In genomic region chr5:57402761-57403160, GRCh38 we compare ENCODE assay signal across 28 cellular contexts.
"Had no signal": no experiment of that assay in that cellular context is flagged by ENCODE, and none has a peak within 500 bp of the region (broad histone marks: within the 10 kb centered on the region; RNA-seq: fewer than 3 reads in every experiment).

No MANE protein-coding gene starts in this region.

- H3K36me3 ChIP-seq: neutrophil, pancreas, prostate gland, right lobe of liver, spleen, suprapubic skin, tibial artery, transverse colon, upper lobe of right lung, uterus had no signal

- H3K4me2 ChIP-seq: smooth muscle cell had no signal

- H3K27ac ChIP-seq: neutrophil, pancreas, prostate gland, right lobe of liver, skin epidermis, spleen, suprapubic skin, testis, tibial artery, transverse colon, upper lobe of right lung, uterus had no signal

- H3K4me3 ChIP-seq: pancreas, prostate gland, right lobe of liver, skin epidermis, smooth muscle cell, spleen, suprapubic skin, testis, tibial artery, transverse colon, upper lobe of right lung, uterus had no signal

- H3K4me1 ChIP-seq: prostate gland, suprapubic skin, transverse colon, uterus had no signal

- H3K9me3 ChIP-seq: neutrophil, pancreas, prostate gland, right lobe of liver, spleen, suprapubic skin, testis, tibial artery, transverse colon, upper lobe of right lung, uterus had no signal

- H3K27me3 ChIP-seq: neutrophil, pancreas, right lobe of liver, spleen, suprapubic skin, testis, tibial artery, transverse colon, upper lobe of right lung, uterus had no signal

- ATAC-seq: naive thymus-derived CD4-positive, alpha-beta T cell; natural killer cell; pancreas; right lobe of liver; stimulated activated memory B cell treated with anti-CD40 and anti-IgM and Interleukin-4, amounts not matched to agents 10 μg/mL and 1 μg/mL and 100 μg/mL, for 72 hours; stimulated activated naive CD8-positive, alpha-beta T cell treated with anti-CD3 and anti-CD28 coated beads, Interleukin-15, amount 100 ng/mL, for 72 hours; stimulated activated naive CD8-positive, alpha-beta T cell treated with anti-CD3 and anti-CD28 coated beads, Interleukin-15, Interleukin-2, amounts not matched to agents 100 U/mL and 50 U/mL, for 24 hours; upper lobe of right lung had no signal

- DNase-seq: naive thymus-derived CD4-positive, alpha-beta T cell; natural killer cell; nucleus accumbens; pancreas; retina; right cardiac atrium; right lobe of liver; spleen; stimulated activated CD4-positive, alpha-beta T cell treated with anti-CD3 and anti-CD28 coated beads, Interleukin-12 subunit alpha, Interleukin-12 subunit beta, amount 100 ng/mL, for 4 hours; stimulated activated CD4-positive, alpha-beta T cell treated with anti-CD3 and anti-CD28 coated beads, Interleukin-1b, Interleukin-23, amount 100 ng/mL, for 48 hours; stimulated activated CD4-positive, alpha-beta T cell treated with anti-CD3 and anti-CD28 coated beads, Interleukin-4, amount 100 ng/mL, for 1 hour; stimulated activated CD4-positive, alpha-beta T cell treated with anti-CD3 and anti-CD28 coated beads, Interleukin-4, amount 100 ng/mL, for 4 hours; stimulated activated CD8-positive, alpha-beta memory T cell treated with anti-CD3 and anti-CD28 coated beads, Interleukin-4, amount 100 ng/mL, for 48 hours; stimulated activated naive CD4-positive, alpha-beta T cell; stimulated activated naive CD8-positive, alpha-beta T cell treated with anti-CD3 and anti-CD28 coated beads, Interleukin-15, amount 100 ng/mL, for 72 hours; stimulated activated naive CD8-positive, alpha-beta T cell treated with anti-CD3 and anti-CD28 coated beads, Interleukin-15, Interleukin-2, amounts not matched to agents 100 U/mL and 50 U/mL, for 24 hours; substantia nigra; testis; tibial artery; transverse colon; upper lobe of right lung; uterus had no signal
